ENCODE assay signal across 12 cellular contexts in genomic region chr2:55283083-55283482, GRCh38. TPM values are rescaled to one million over a fixed set of nuclear protein-coding genes. Genes with fewer than 3 reads are reported as not detected.
A peak's percentile ranks its signal among the peaks of the same experiment; 100 is the strongest.
DNase-seq lines count a peak whose midpoint lies in the region; ATAC-seq and TF ChIP-seq lines count a peak whose summit lies in the region.
"Had no signal": no experiment of that assay in that cellular context is flagged by ENCODE, and none has a peak within 500 bp of the region (broad histone marks: within the 10 kb centered on the region; RNA-seq: fewer than 3 reads in every experiment).

No MANE protein-coding gene starts in this region.

- no peaks in the 10 kb centered on the region for H3K27me3 Mint-ChIP-seq in activated CD8-positive, alpha-beta T cell treated with anti-CD3 and anti-CD28 coated beads, Interleukin-2, amount 10 ng/mL, durations not matched to agents 7 days and 5 days (ENCODE audit: low read depth)

- H3K9me3 ChIP-seq in right cardiac atrium (ENCODE audit: control insufficient read depth, low read length) (no peaks in the 10 kb centered on the region), lower lobe of right lung (no peaks in the 10 kb centered on the region), upper lobe of left lung (no peaks in the 10 kb centered on the region)
- H3K9me3 ChIP-seq: tibial nerve had no signal

- CTCF ChIA-PET in activated CD8-positive, alpha-beta T cell treated with anti-CD3 and anti-CD28 coated beads, Interleukin-2, amount 10 ng/mL, durations not matched to agents 7 days and 5 days (lab: Charles Lee), result no interaction called here

- no peaks in the 10 kb centered on the region for H3K27me3 ChIP-seq in right cardiac atrium (ENCODE audit: control insufficient read depth, insufficient read depth)
- no peaks in the 10 kb centered on the region for H3K27me3 ChIP-seq in lower lobe of right lung (ENCODE audit: low read depth)
- H3K27me3 ChIP-seq in upper lobe of left lung, result no peaks in the 10 kb centered on the region
- H3K27me3 ChIP-seq: tibial nerve had no signal

- intact Hi-C loops in right cardiac atrium (cut with DNase I) (no loop called here), left ventricle myocardium superior (cut with micrococcal nuclease) (no loop called here), lower lobe of right lung (cut with DNase I) (no loop called here)

- H3K27ac Mint-ChIP-seq in activated CD8-positive, alpha-beta T cell treated with anti-CD3 and anti-CD28 coated beads, Interleukin-2, amount 10 ng/mL, durations not matched to agents 7 days and 5 days, result peak overlapping the region; percentile 53

- WGBS in right cardiac atrium, result 97% methylated on average over 12 of the region's 12 CpGs
- 96 to 97% methylated on average over 12 of the region's 12 CpGs for WGBS in upper lobe of left lung, 2 donors

- DNase-seq in right cardiac atrium, result no peak
- DNase-seq in left ventricle myocardium superior, result no peak
- no peak for DNase-seq in activated CD8-positive, alpha-beta T cell treated with anti-CD3 and anti-CD28 coated beads, Interleukin-2, amount 10 ng/mL, durations not matched to agents 7 days and 5 days
- no peak for DNase-seq in lower lobe of right lung
- no peak for DNase-seq in upper lobe of left lung
- no peak for DNase-seq in NCI-H226
- DNase-seq in LoVo (ENCODE audit: low spot score), result no peak
- DNase-seq: DMS 273 treated with DMSO at 0.1 percent for 48 hours, H7, NCI-H2107 had no signal

- H3K36me3 ChIP-seq in lower lobe of right lung, result no peaks in the 10 kb centered on the region
- no peaks in the 10 kb centered on the region for H3K36me3 ChIP-seq in upper lobe of left lung

- peaks cover 1% of the 10 kb centered on the region for H3K4me1 ChIP-seq in right cardiac atrium (ENCODE audit: control insufficient read depth, insufficient read depth, low read length)
- peaks cover 15% of the 10 kb centered on the region for H3K4me1 ChIP-seq in lower lobe of right lung
- H3K4me1 ChIP-seq in upper lobe of left lung, result peaks cover 0 to 16% (median 6%) of the 10 kb centered on the region in 4 donors

- ATAC-seq in right cardiac atrium, result no peak
- no peak for ATAC-seq in left ventricle myocardium superior
- no peak for ATAC-seq in activated CD8-positive, alpha-beta T cell treated with anti-CD3 and anti-CD28 coated beads, Interleukin-2, amount 10 ng/mL, durations not matched to agents 7 days and 5 days
- no peak for ATAC-seq in lower lobe of right lung
- no peak for ATAC-seq in upper lobe of left lung (ENCODE audit: low FRiP score in 2 of 2)
- no peak for ATAC-seq in GM18511 (IDR thresholded peaks at IDR 0.05; ENCODE audit: unreplicated experiment)

- H3K4me3 ChIP-seq in right cardiac atrium (ENCODE audit: low read length) (peak overlapping the region; percentile 53), lower lobe of right lung (peak overlapping the region; percentile 68), upper lobe of left lung (peak overlapping the region in 3 of 4 donors; percentile 66 to 82 (median 76))

- H3K9me3 Mint-ChIP-seq in activated CD8-positive, alpha-beta T cell treated with anti-CD3 and anti-CD28 coated beads, Interleukin-2, amount 10 ng/mL, durations not matched to agents 7 days and 5 days (ENCODE audit: insufficient read depth), result no peaks in the 10 kb centered on the region

- H3K4me1 Mint-ChIP-seq in activated CD8-positive, alpha-beta T cell treated with anti-CD3 and anti-CD28 coated beads, Interleukin-2, amount 10 ng/mL, durations not matched to agents 7 days and 5 days (ENCODE audit: low read depth), result peaks cover 23% of the 10 kb centered on the region

- TF ChIP-seq POLR2A in upper lobe of left lung (IDR thresholded peaks at IDR 0.05), result no peak

- H3K4me3 Mint-ChIP-seq in activated CD8-positive, alpha-beta T cell treated with anti-CD3 and anti-CD28 coated beads, Interleukin-2, amount 10 ng/mL, durations not matched to agents 7 days and 5 days, result peak overlapping the region; percentile 49

- H3K27ac ChIP-seq in right cardiac atrium (ENCODE audit: low read length) (no peak overlapping the region), lower lobe of right lung (no peak overlapping the region), upper lobe of left lung (peak overlapping the region in 2 of 4 donors; percentile 95 to 96)

- H3K36me3 Mint-ChIP-seq in activated CD8-positive, alpha-beta T cell treated with anti-CD3 and anti-CD28 coated beads, Interleukin-2, amount 10 ng/mL, durations not matched to agents 7 days and 5 days (ENCODE audit: low read depth), result peaks cover 18% of the 10 kb centered on the region

- POLR2A ChIA-PET in activated CD8-positive, alpha-beta T cell treated with anti-CD3 and anti-CD28 coated beads, Interleukin-2, amount 10 ng/mL, durations not matched to agents 7 days and 5 days (lab: Charles Lee), result no interaction called here

- TF ChIP-seq EP300 in upper lobe of left lung (IDR thresholded peaks at IDR 0.05), result no peak

- no peak for TF ChIP-seq CTCF in lower lobe of right lung (IDR thresholded peaks at IDR 0.05)
- TF ChIP-seq CTCF in upper lobe of left lung (IDR thresholded peaks at IDR 0.05), result no peak

RNA-seq across cellular contexts. Expression of gene MTIF2, which starts 14.1 kb away (rescaled TPM):
- 10 to 100 TPM; 28.2 to 39.6 (median 35.8) TPM for total RNA-seq in right cardiac atrium
- 30.2 TPM for polyA plus RNA-seq in right cardiac atrium
- 52.2 TPM for total RNA-seq in left ventricle myocardium superior
- total RNA-seq in activated CD8-positive, alpha-beta T cell treated with anti-CD3 and anti-CD28 coated beads, Interleukin-2, amount 10 ng/mL, durations not matched to agents 7 days and 5 days, result 10 to 100 TPM; 26.1 to 28.5 TPM
- 25.9 TPM for total RNA-seq in lower lobe of right lung
- total RNA-seq in upper lobe of left lung, result 10 to 100 TPM; 15.0 to 45.1 (median 22.8) TPM

RNA-seq across cellular contexts. Expression of gene RPS27A, which starts 50.6 kb away (rescaled TPM):
- total RNA-seq in right cardiac atrium, result 100 to 1,000 TPM; 469 to 564 (median 541) TPM
- polyA plus RNA-seq in right cardiac atrium, result 986 TPM
- total RNA-seq in left ventricle myocardium superior, result 425 TPM
- total RNA-seq in activated CD8-positive, alpha-beta T cell treated with anti-CD3 and anti-CD28 coated beads, Interleukin-2, amount 10 ng/mL, durations not matched to agents 7 days and 5 days, result 100 to 1,000 TPM; 889 to 959 TPM
- 736 TPM for total RNA-seq in lower lobe of right lung
- total RNA-seq in upper lobe of left lung, result 100 to 1,000 TPM; 191 to 894 (median 676) TPM

RNA-seq across cellular contexts. Expression of gene CLHC1, which starts 51.0 kb away (rescaled TPM):
- 1 to 10 TPM; 6.6 to 9.0 (median 7.3) TPM for total RNA-seq in right cardiac atrium
- 4.4 TPM for polyA plus RNA-seq in right cardiac atrium
- total RNA-seq in left ventricle myocardium superior, result 9.4 TPM
- 1 to 10 TPM; 6.3 to 8.5 TPM for total RNA-seq in activated CD8-positive, alpha-beta T cell treated with anti-CD3 and anti-CD28 coated beads, Interleukin-2, amount 10 ng/mL, durations not matched to agents 7 days and 5 days
- total RNA-seq in lower lobe of right lung, result 15.2 TPM
- 10 to 100 TPM in 4 of 6 donors, 1 to 10 TPM in 2; 3.7 to 27.1 (median 11.9) TPM for total RNA-seq in upper lobe of left lung
